ENCODE assay signal across 8 cellular contexts in genomic region chr18:79964330-79965118, GRCh38. TPM values are rescaled to one million over a fixed set of nuclear protein-coding genes. Genes with fewer than 3 reads are reported as not detected.
A peak's percentile ranks its signal among the peaks of the same experiment; 100 is the strongest.
DNase-seq lines count a peak whose midpoint lies in the region; TF ChIP-seq lines count a peak whose summit lies in the region.

HSBP1L1 (plus strand) TSS chr18:79964643; CDS start chr18:79964736, 93 bp downstream.

- whole genome bisulfite sequencing in spleen, 5 donors, result 2 to 4% (median 3%) methylated on average over 19 to 73 of the region's 73 CpGs

- H3K36me3 Mint-ChIP-seq in T-helper 2 cell treated with Interferon-gamma antibody and Interleukin-4, amounts not matched to agents 5 μg/mL and 100 μg/mL, for 36 hours (ENCODE audit: low read depth), result peaks cover 5% of the 10 kb centered on the region
- H3K36me3 Mint-ChIP-seq in MCF 10A (ENCODE audit: insufficient read depth, unreplicated experiment), result peaks cover 38% of the 10 kb centered on the region

- peaks cover 5 to 44% (median 21%) of the 10 kb centered on the region in 6 donors for H3K4me1 ChIP-seq in spleen

- no TSS peak for BruUV-seq in MCF 10A (replicated peaks; lab: Mats Ljungman, UMichigan)

- TF ChIP-seq POLR2A in spleen (IDR thresholded peaks at IDR 0.05), result no peak

- peaks cover 0 to 20% (median 2%) of the 10 kb centered on the region in 6 donors for H3K36me3 ChIP-seq in spleen

- intact Hi-C loops in MCF 10A (cut with micrococcal nuclease), result loop anchor here (1.0 to 2.0 kb wide), 2 partner anchors 24 to 285 kb away; partner anchors contain the start of genes CTDP1 and TXNL4A
- intact Hi-C loops in spleen (cut with DNase I; ENCODE audit: low total_unique reads), result no loop called here

- TF ChIP-seq CTCF in GM20000 (IDR thresholded peaks at IDR 0.05; ENCODE audit: extremely low read depth, missing control alignments) (no peak), MCF 10A (IDR thresholded peaks at IDR 0.05; ENCODE audit: unreplicated experiment) (no peak), spleen (IDR thresholded peaks at IDR 0.05 in 8 of 11, conservative IDR thresholded peaks at IDR 0.05 in 3 of 11) (peak in 8 of 11 experiments; percentile 21 to 59 (median 42))

- peak within 1 kb of the TSS; percentile 81 for H3K27ac Mint-ChIP-seq in T-helper 2 cell treated with Interferon-gamma antibody and Interleukin-4, amounts not matched to agents 5 μg/mL and 100 μg/mL, for 36 hours
- peak within 1 kb of the TSS; percentile 46 for H3K27ac Mint-ChIP-seq in MCF 10A (ENCODE audit: low read depth, unreplicated experiment)

- H3K9me3 ChIP-seq in spleen, result no peaks in the 10 kb centered on the region

- peak within 1 kb of the TSS; percentile 85 for H3K4me3 Mint-ChIP-seq in T-helper 2 cell treated with Interferon-gamma antibody and Interleukin-4, amounts not matched to agents 5 μg/mL and 100 μg/mL, for 36 hours
- H3K4me3 Mint-ChIP-seq in MCF 10A (ENCODE audit: unreplicated experiment), result peak within 1 kb of the TSS; percentile 81

- CTCF ChIA-PET in MCF 10A (lab: Yijun Ruan, JAX), result interaction anchor here (0.6 kb wide), 1 partner anchor 78 kb away, joined by 3 read pairs; no protein-coding TSS in a partner anchor

- H3K4me1 Mint-ChIP-seq in T-helper 2 cell treated with Interferon-gamma antibody and Interleukin-4, amounts not matched to agents 5 μg/mL and 100 μg/mL, for 36 hours (ENCODE audit: low read depth), result peaks cover 31% of the 10 kb centered on the region
- peaks cover 19% of the 10 kb centered on the region for H3K4me1 Mint-ChIP-seq in MCF 10A (ENCODE audit: insufficient read depth, unreplicated experiment)

- H3K27me3 Mint-ChIP-seq in T-helper 2 cell treated with Interferon-gamma antibody and Interleukin-4, amounts not matched to agents 5 μg/mL and 100 μg/mL, for 36 hours (ENCODE audit: low read depth), result peaks cover 3% of the 10 kb centered on the region
- no peaks in the 10 kb centered on the region for H3K27me3 Mint-ChIP-seq in MCF 10A (ENCODE audit: insufficient read depth, unreplicated experiment)

- H3K9me3 Mint-ChIP-seq in T-helper 2 cell treated with Interferon-gamma antibody and Interleukin-4, amounts not matched to agents 5 μg/mL and 100 μg/mL, for 36 hours, result no peaks in the 10 kb centered on the region
- no peaks in the 10 kb centered on the region for H3K9me3 Mint-ChIP-seq in MCF 10A (ENCODE audit: unreplicated experiment)

- peaks cover 0 to 4% (median 0%) of the 10 kb centered on the region in 7 donors for H3K27me3 ChIP-seq in spleen (replicated peaks in 1 of 7)

- peak within 1 kb of the TSS; percentile 61 to 83 (median 78) for H3K27ac ChIP-seq in spleen

- POLR2A ChIA-PET in MCF 10A (lab: Yijun Ruan, JAX), result interaction anchor here (0.6 to 7.5 kb wide), 4 partner anchors 13 to 261 kb away, joined by 3 to 71 read pairs (median 6); partner anchors contain the start of genes RBFA, SLC66A2 and TXNL4A

- peak; percentile 72 for DNase-seq in DMS53 treated with DMSO at 0.1 percent for 48 hours (lab: John Stamatoyannopoulos, UW; ENCODE audit: unreplicated experiment)
- peak; percentile 86 for DNase-seq in GM20000 (ENCODE audit: low spot score)
- DNase-seq in HUDEP-2 (lab: John Stamatoyannopoulos, UW; ENCODE audit: unreplicated experiment in 76 of 76), result peak in 57 of 76 experiments; percentile 2 to 72 (median 45)
- DNase-seq in T-helper 2 cell treated with Interferon-gamma antibody and Interleukin-4, amounts not matched to agents 5 μg/mL and 100 μg/mL, for 36 hours (ENCODE audit: low spot score), result peak; percentile 69
- DNase-seq in MCF 10A (ENCODE audit: unreplicated experiment), result peak; percentile 64
- peak; percentile 87 for DNase-seq in iPS-NIHi11 (ENCODE audit: low spot score)
- peak; percentile 95 for DNase-seq in spleen
- DNase-seq in NCI-H1694 (lab: John Stamatoyannopoulos, UW), result no peak

- peak within 1 kb of the TSS; percentile 38 to 83 (median 56) for H3K4me3 ChIP-seq in spleen

RNA-seq across cellular contexts. Expression of gene HSBP1L1, which starts in this region (rescaled TPM):
- 46.6 and 49.4 TPM in 2 replicates for total RNA-seq in MCF 10A (2022)
- total RNA-seq in spleen, result 10 to 100 TPM; 10.3 to 36.4 (median 20.1) TPM
- polyA plus RNA-seq in spleen, result 10 to 100 TPM; 10.0 to 21.5 (median 15.8) TPM

Comparison
In these comparisons a context has a peak if more than half of its experiments do, and no peak if none do; other contexts are left out.
1. CTCF ChIP-seq: peak in spleen (8 of 11); none in GM20000 (single experiment) and MCF 10A (single experiment).